ENCODE assay signal across 7 cellular contexts in the genomic region with DNA sequence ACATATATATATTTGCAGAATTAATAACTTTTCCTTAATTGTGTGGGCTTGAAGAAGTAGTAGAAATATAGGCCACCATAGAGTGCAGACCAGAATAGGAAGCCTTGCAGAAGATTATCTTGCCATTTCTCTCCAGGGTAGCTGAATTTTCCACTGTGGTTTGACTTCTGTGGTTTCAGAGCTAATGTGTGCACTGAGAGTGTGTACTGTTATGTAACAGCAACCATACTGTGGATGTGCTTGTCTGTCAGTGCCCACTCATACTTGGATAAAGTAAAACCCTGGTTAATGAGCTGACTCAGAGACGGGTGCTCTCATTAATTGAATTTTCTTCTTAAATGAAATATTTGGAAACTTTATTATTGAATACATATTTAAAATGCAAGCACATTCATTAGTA. TPM values are rescaled to one million over a fixed set of nuclear protein-coding genes. Genes with fewer than 3 reads are reported as not detected.
A peak's percentile ranks its signal among the peaks of the same experiment; 100 is the strongest.
DNase-seq lines count a peak whose midpoint lies in the region; ATAC-seq and TF ChIP-seq lines count a peak whose summit lies in the region.

No MANE protein-coding gene starts in this region.

- no peaks in the 10 kb centered on the region; the same call in 1 of the 2 replicates for H3K9me3 Mint-ChIP-seq in HFFc6

- DNase-seq in RPMI7951 (ENCODE audit: low read depth): peak; percentile 52
- peak; percentile 71 for DNase-seq in myocyte (ENCODE audit: low read depth)
- no peak for DNase-seq in NCI-H128 (lab: John Stamatoyannopoulos, UW; ENCODE audit: unreplicated experiment)
- no peak for DNase-seq in HFFc6
- DNase-seq in stimulated activated CD4-positive, alpha-beta T cell treated with anti-CD3 and anti-CD28 coated beads, Interleukin-2, amount 100 ng/mL, for 24 hours: no peak

- no peaks in the 10 kb centered on the region for H3K36me3 Mint-ChIP-seq in HFFc6 (ENCODE audit: low read depth)

- no peak for TF ChIP-seq CTCF in HFFc6 (IDR thresholded peaks at IDR 0.05)

- H3K4me3 Mint-ChIP-seq in HFFc6: no peak overlapping the region

- peak; percentile 98 for ATAC-seq in GM18907 (IDR thresholded peaks at IDR 0.05; ENCODE audit: unreplicated experiment)
- ATAC-seq in HG02840 (IDR thresholded peaks at IDR 0.05; ENCODE audit: low FRiP score, unreplicated experiment): peak; percentile 93

- H3K4me1 Mint-ChIP-seq in HFFc6 (ENCODE audit: low read depth): no peaks in the 10 kb centered on the region

- H3K27me3 Mint-ChIP-seq in HFFc6 (ENCODE audit: insufficient read depth): no peaks in the 10 kb centered on the region

- no peak overlapping the region for H3K27ac Mint-ChIP-seq in HFFc6

RNA-seq across cellular contexts. Expression of a gene that starts 57.2 kb away (rescaled TPM):
- 41.4 and 54.5 TPM in 2 replicates for total RNA-seq in RPMI7951 (2014; rRNA removed; shearing (Covaris generic))
- total RNA-seq in myocyte: 16.3 and 17.5 TPM in 2 replicates
- polyA plus RNA-seq in myocyte (2012): 7.6 TPM
- total RNA-seq in HFFc6 (2021; fragmentation: NEBNext Ultra II Directional; extraction: Animal tissue kit (Norgen Biotek cat#: 25700)): 10 to 100 TPM; 16.5 to 24.8 (median 21.0) TPM

Comparison
In these comparisons a context has a peak if more than half of its experiments do, and no peak if none do; other contexts are left out.
1. DNase-seq: peak in RPMI7951 (single experiment) and myocyte (single experiment); none in NCI-H128 (single experiment), HFFc6 (single experiment) and stimulated activated CD4-positive, alpha-beta T cell treated with anti-CD3 and anti-CD28 coated beads, Interleukin-2, amount 100 ng/mL, for 24 hours (0 of 2).